Comparison of ENCODE assay signal across 19 cellular contexts in genomic region chr10:117989962-117990361, GRCh38. TPM values are rescaled to one million over a fixed set of nuclear protein-coding genes. Genes with fewer than 3 reads are reported as not detected.
A peak's percentile ranks its signal among the peaks of the same experiment; 100 is the strongest.
DNase-seq lines count a peak whose midpoint lies in the region; ATAC-seq and TF ChIP-seq lines count a peak whose summit lies in the region.
"Had no signal": no experiment of that assay in that cellular context is flagged by ENCODE, and none has a peak within 500 bp of the region (broad histone marks: within the 10 kb centered on the region; RNA-seq: fewer than 3 reads in every experiment).

No MANE protein-coding gene starts in this region.

- no peak for TF ChIP-seq CTCF in SK-N-SH (IDR thresholded peaks at IDR 0.05)

- no peaks in the 10 kb centered on the region for H3K27me3 ChIP-seq in SK-N-SH (ENCODE audit: insufficient read depth)
- H3K27me3 ChIP-seq: BLaER1 treated with 17β-estradiol and CSF1 and Interleukin-3, amounts not matched to agents 10 nM and 100 nM had no signal

- peaks cover 4% of the 10 kb centered on the region for H3F3A ChIP-seq in SK-N-SH (replicated peaks; ENCODE audit: insufficient read depth)

- no peak overlapping the region for H2AFZ ChIP-seq in SK-N-SH (ENCODE audit: low read depth)

- no peaks in the 10 kb centered on the region; the same call in 1 of the 2 replicates for H3K79me2 ChIP-seq in SK-N-SH (ENCODE audit: insufficient read depth)

- 72% methylated on average over 4 of the region's 4 CpGs for WGBS in SK-N-SH (ENCODE audit: low lambda C conversion rate)

- TF ChIP-seq EP300 in SK-N-SH (IDR thresholded peaks at IDR 0.05; ENCODE audit: borderline replicate concordance in 1 of 2, low read depth in 1 of 2, low read length in 1 of 2), result peak in 1 of 2 experiments; percentile 22; a peak in 1 of 4 replicates

- H3K9ac ChIP-seq in SK-N-SH, result no peak overlapping the region
- H3K9ac ChIP-seq: BLaER1 treated with 17β-estradiol and CSF1 and Interleukin-3, amounts not matched to agents 10 nM and 100 nM had no signal

- POLR2A ChIA-PET in SK-N-SH (lab: Yijun Ruan, JAX), result no interaction called here

- no peaks in the 10 kb centered on the region for H4K20me1 ChIP-seq in SK-N-SH (ENCODE audit: insufficient read depth)
- H4K20me1 ChIP-seq: BLaER1 treated with 17β-estradiol and CSF1 and Interleukin-3, amounts not matched to agents 10 nM and 100 nM had no signal

- peak; percentile 34; the same call in 1 of the 2 replicates for TF ChIP-seq RAD21 in SK-N-SH (IDR thresholded peaks at IDR 0.05; ENCODE audit: low read length)

- no peaks in the 10 kb centered on the region for H3K9me3 ChIP-seq in SK-N-SH
- H3K9me3 ChIP-seq: A549, Caco-2 had no signal

- DNase-seq in SK-N-SH (peak; percentile 53), NCI-H82 (lab: John Stamatoyannopoulos, UW) (peak; percentile 68), SK-N-DZ (ENCODE audit: low spot score) (peak; percentile 49), left kidney (ENCODE audit: low read depth, low spot score) (peak; percentile 8), SKM-1 treated with dmso at 0.1 percent for 144 hours (lab: John Stamatoyannopoulos, UW; ENCODE audit: unreplicated experiment) (no peak), NCI-H1436 treated with DMSO at 0.1 percent for 48 hours (lab: John Stamatoyannopoulos, UW) (no peak)
- DNase-seq: AML-193; Caco-2; Calu3; CD4-positive, alpha-beta T cell; CD8-positive, alpha-beta T cell; DMS79 treated with DMSO at 0.1 percent for 48 hours; GF-D8 had no signal

- peaks cover 0 to 5% of the 10 kb centered on the region in 2 experiments; a peak in 2 of 4 replicates for H3K4me1 ChIP-seq in SK-N-SH (ENCODE audit: control insufficient read depth in 1 of 2, insufficient read depth in 2 of 2, low read depth in 1 of 2, low read length in 1 of 2)
- H3K4me1 ChIP-seq: A549, Caco-2 had no signal

- no peak for ATAC-seq in SK-N-SH treated with all-trans-retinoic acid at 6 μM for 48 hours
- no peak for ATAC-seq in GM18868 (IDR thresholded peaks at IDR 0.05; ENCODE audit: unreplicated experiment)
- ATAC-seq: A549; CD8-positive, alpha-beta T cell had no signal

- H3K4me3 ChIP-seq in SK-N-SH (ENCODE audit: low read depth in 2 of 2, low read length in 1 of 2), result no peak overlapping the region
- H3K4me3 ChIP-seq: A549; BLaER1 treated with 17β-estradiol and CSF1 and Interleukin-3, amounts not matched to agents 10 nM and 100 nM had no signal

- H3K27ac ChIP-seq in SK-N-SH (ENCODE audit: low read depth in 2 of 2, low read length in 1 of 2), result no peak overlapping the region
- H3K27ac ChIP-seq: 22Rv1; A549; BLaER1 treated with 17β-estradiol and CSF1 and Interleukin-3, amounts not matched to agents 10 nM and 100 nM; C4-2B had no signal

- no peaks in the 10 kb centered on the region for H3K9me2 ChIP-seq in SK-N-SH

- H3K4me2 ChIP-seq in SK-N-SH, result no peak overlapping the region
- H3K4me2 ChIP-seq: A549; BLaER1 treated with 17β-estradiol and CSF1 and Interleukin-3, amounts not matched to agents 10 nM and 100 nM had no signal

- H3K36me3 ChIP-seq in SK-N-SH (replicated peaks in 1 of 2; ENCODE audit: control insufficient read depth in 1 of 2, insufficient read depth in 2 of 2, low read length in 1 of 2), result peaks cover 0 to 2% of the 10 kb centered on the region in 2 experiments
- H3K36me3 ChIP-seq: BLaER1 treated with 17β-estradiol and CSF1 and Interleukin-3, amounts not matched to agents 10 nM and 100 nM had no signal

- CTCF ChIA-PET in SK-N-SH (lab: Yijun Ruan, JAX), result no interaction called here

TF ChIP-seq in SK-N-SH, 30 proteins besides CTCF, POLR2A, EP300 and RAD21:
- peak; percentile 66 for TF ChIP-seq GATA2 (CRISPR knock-in tag; IDR thresholded peaks at IDR 0.05)
- TF ChIP-seq TCF12 (IDR thresholded peaks at IDR 0.05), result no peak
- peak; percentile 46 for TF ChIP-seq CHD2 (IDR thresholded peaks at IDR 0.05; ENCODE audit: low read length, partially characterized antibody)
- peak; percentile 65; the same call in 1 of the 2 replicates for TF ChIP-seq RCOR1 (IDR thresholded peaks at IDR 0.05; ENCODE audit: low read length)
- no peak for TF ChIP-seq RXRA (IDR thresholded peaks at IDR 0.05; ENCODE audit: borderline replicate concordance, low read depth)

TF ChIP-seq in SK-N-SH treated with all-trans-retinoic acid at 6 μM for 48 hours, 23 proteins besides CTCF, POLR2A, EP300 and RAD21:
- no peak for TF ChIP-seq ZC3H10 (CRISPR knock-in tag; IDR thresholded peaks at IDR 0.05)
- no peak for TF ChIP-seq OSR1 (CRISPR knock-in tag; IDR thresholded peaks at IDR 0.05)
- no peak for TF ChIP-seq ESRRG (CRISPR knock-in tag; IDR thresholded peaks at IDR 0.05)
- no peak for TF ChIP-seq ZNF70 (CRISPR knock-in tag; IDR thresholded peaks at IDR 0.05)
- no peak for TF ChIP-seq CSDC2 (CRISPR knock-in tag; IDR thresholded peaks at IDR 0.05)
- TF ChIP-seq ZFP3 (CRISPR knock-in tag; IDR thresholded peaks at IDR 0.05), result no peak
- TF ChIP-seq ZNF8 (CRISPR knock-in tag; IDR thresholded peaks at IDR 0.05), result no peak
- TF ChIP-seq RARB (CRISPR knock-in tag; IDR thresholded peaks at IDR 0.05), result no peak
- no peak for TF ChIP-seq ARNTL (CRISPR knock-in tag; IDR thresholded peaks at IDR 0.05; ENCODE audit: borderline replicate concordance, low read depth)
- TF ChIP-seq TSHZ2 (CRISPR knock-in tag; IDR thresholded peaks at IDR 0.05), result no peak

RNA-seq across cellular contexts. Expression of gene RAB11FIP2, which starts 56.8 kb away (rescaled TPM):
- polyA plus RNA-seq in SK-N-SH (2012; rRNA removed), result 3.0 and 4.4 TPM in 2 replicates
- polyA plus RNA-seq in SK-N-SH (2012; cell fraction: cytosol; rRNA removed), result 4.7 and 6.6 TPM in 2 replicates
- polyA plus RNA-seq in SK-N-SH (2012; cell fraction: nucleus; rRNA removed), result 3.0 and 6.2 TPM in 2 replicates
- 13.1 and 13.9 TPM in 2 replicates for polyA plus RNA-seq in SK-N-DZ (2014; cell fraction: cytosol; rRNA removed)
- 15.0 and 18.2 TPM in 2 replicates for polyA plus RNA-seq in SK-N-DZ (2014; cell fraction: nucleus; rRNA removed)

Comparison
In these comparisons a context has a peak if more than half of its experiments do, and no peak if none do; other contexts are left out.
1. DNase-seq: peak in SK-N-SH (single experiment), NCI-H82 (single experiment), SK-N-DZ (single experiment) and left kidney (single experiment); none in SKM-1 treated with dmso at 0.1 percent for 144 hours (single experiment) and NCI-H1436 treated with DMSO at 0.1 percent for 48 hours (single experiment).